ENCODE assay signal across 19 cellular contexts in genomic region chr17:48679385-48680096, GRCh38. TPM values are rescaled to one million over a fixed set of nuclear protein-coding genes. Genes with fewer than 3 reads are reported as not detected.
DNase-seq lines count a peak whose midpoint lies in the region; ATAC-seq and TF ChIP-seq lines count a peak whose summit lies in the region.
"Had no signal": no experiment of that assay in that cellular context is flagged by ENCODE, and none has a peak within 500 bp of the region (broad histone marks: within the 10 kb centered on the region; RNA-seq: fewer than 3 reads in every experiment).

No MANE protein-coding gene starts in this region.

- no peak for TF ChIP-seq CTCF in fibroblast of pulmonary artery (IDR thresholded peaks at IDR 0.05; ENCODE audit: low read length, missing control alignments)

- ATAC-seq in GM19351 (IDR thresholded peaks at IDR 0.05; ENCODE audit: unreplicated experiment) (no peak), HG03045 (IDR thresholded peaks at IDR 0.05; ENCODE audit: unreplicated experiment) (no peak)
- ATAC-seq: CD8-positive, alpha-beta T cell had no signal

- DNase-seq in A172 (ENCODE audit: low spot score): peak; percentile 6
- DNase-seq in ELR (ENCODE audit: low read depth): peak; percentile 46
- peak; percentile 54 for DNase-seq in NCI-H69 (lab: John Stamatoyannopoulos, UW)
- peak; percentile 10 for DNase-seq in fibroblast of pulmonary artery (ENCODE audit: low read depth)
- DNase-seq in D341Med (ENCODE audit: low spot score): no peak
- DNase-seq: CD8-positive, alpha-beta T cell; DND-41; GDM1; GOT3; Karpas-422; NCI-H146; NCI-H2171 treated with DMSO at 0.1 percent for 48 hours; NCI-H446; NCI-H526 treated with DMSO at 0.1 percent for 48 hours; T-helper 2 cell had no signal

- H3K4me3 ChIP-seq in fibroblast of pulmonary artery (replicated peaks; ENCODE audit: low read depth, low read length): no peak overlapping the region
- H3K4me3 ChIP-seq: BLaER1 treated with 17β-estradiol and CSF1 and Interleukin-3, amounts not matched to agents 10 nM and 100 nM had no signal

RNA-seq across cellular contexts. Expression of gene PRAC1, which starts 42.8 kb away (rescaled TPM):
- total RNA-seq in A172 (2014; rRNA removed; shearing (Covaris generic)): not detected in 2 replicates
- total RNA-seq: CD8-positive, alpha-beta T cell; MCF 10A had no signal

RNA-seq across cellular contexts. Expression of gene PRAC2, which starts 43.4 kb away (rescaled TPM):
- total RNA-seq in A172 (2014; rRNA removed; shearing (Covaris generic)): not detected in 2 replicates
- total RNA-seq: CD8-positive, alpha-beta T cell; MCF 10A had no signal

RNA-seq across cellular contexts. Expression of gene HOXB13, which starts 49.0 kb away (rescaled TPM):
- total RNA-seq in A172 (2014; rRNA removed; shearing (Covaris generic)): 1.2 and 2.2 TPM in 2 replicates
- total RNA-seq: CD8-positive, alpha-beta T cell; MCF 10A had no signal

RNA-seq across cellular contexts. Expression of gene HOXB9, which starts 53.4 kb away (rescaled TPM):
- total RNA-seq in A172 (2014; rRNA removed; shearing (Covaris generic)): 6.2 and 8.3 TPM in 2 replicates
- total RNA-seq: CD8-positive, alpha-beta T cell had no signal
